Comparison of ENCODE assay signal across 1 cellular context in the genomic region with DNA sequence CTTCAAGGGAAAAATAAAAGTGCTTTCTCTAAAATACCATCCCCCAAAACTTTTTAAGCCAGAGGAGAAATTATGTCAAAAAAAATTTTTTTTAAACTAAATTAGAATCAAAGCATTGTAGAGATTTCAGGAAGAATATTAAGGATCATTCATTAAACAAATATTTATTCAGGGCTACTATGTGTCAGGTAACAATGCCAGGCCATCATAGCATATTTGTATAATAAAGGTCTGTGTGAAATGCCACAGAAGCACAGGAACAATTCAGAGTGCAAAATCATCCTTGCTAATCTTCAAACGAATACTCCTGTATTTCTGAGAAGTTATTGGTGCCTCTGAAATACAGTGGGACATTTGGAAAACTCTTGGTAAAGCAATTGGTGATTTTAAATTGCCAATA.
TF ChIP-seq lines count a peak whose summit lies in the region.

No MANE protein-coding gene starts in this region.

TF ChIP-seq in H1, 55 proteins besides CTCF, POLR2A, EP300 and RAD21 (continued from another document):
- TF ChIP-seq CHD1 (IDR thresholded peaks at IDR 0.05; ENCODE audit: low read depth, low read length): no peak
- TF ChIP-seq BACH1 (IDR thresholded peaks at IDR 0.05; ENCODE audit: low read length): no peak
